24 cellular contexts compared by ENCODE assay signal in genomic region chr2:98376996-98377395, GRCh38. TPM values are rescaled to one million over a fixed set of nuclear protein-coding genes. Genes with fewer than 3 reads are reported as not detected.
DNase-seq lines count a peak whose midpoint lies in the region; TF ChIP-seq lines count a peak whose summit lies in the region.
"Had no signal": no experiment of that assay in that cellular context is flagged by ENCODE, and none has a peak within 500 bp of the region (broad histone marks: within the 10 kb centered on the region; RNA-seq: fewer than 3 reads in every experiment).

No MANE protein-coding gene starts in this region.

- H3K36me3 Mint-ChIP-seq in brain (no peaks in the 10 kb centered on the region), neural progenitor cell (no peaks in the 10 kb centered on the region)
- H3K36me3 Mint-ChIP-seq: CD14-positive monocyte had no signal

- H3K27me3 Mint-ChIP-seq in brain (no peaks in the 10 kb centered on the region), neural progenitor cell (ENCODE audit: insufficient read depth, low read depth) (no peaks in the 10 kb centered on the region)

- intact Hi-C loops in PC-9 (cut with micrococcal nuclease; ENCODE audit: unreplicated experiment) (no loop called here), A673 (cut with micrococcal nuclease; ENCODE audit: unreplicated experiment) (no loop called here)

- H3K9me2 ChIP-seq in PC-9 (ENCODE audit: insufficient read depth) = no peaks in the 10 kb centered on the region; the same call in 1 of the 2 replicates

- H4K20me1 ChIP-seq in neural progenitor cell (ENCODE audit: low read depth) (no peaks in the 10 kb centered on the region), PC-9 (ENCODE audit: insufficient read depth) (no peaks in the 10 kb centered on the region)

- TF ChIP-seq CTCF in brain (conservative IDR thresholded peaks at IDR 0.05) = no peak
- TF ChIP-seq CTCF in neural progenitor cell (IDR thresholded peaks at IDR 0.05) = no peak
- no peak for TF ChIP-seq CTCF in PC-9 (conservative IDR thresholded peaks at IDR 0.05)
- TF ChIP-seq CTCF in A673 (conservative IDR thresholded peaks at IDR 0.05; ENCODE audit: low read depth, low read length) = no peak

- H3K4me2 ChIP-seq in neural progenitor cell (no peak overlapping the region), PC-9 (no peak overlapping the region)
- H3K4me2 ChIP-seq: KMS-11 had no signal

- H2AFZ ChIP-seq in neural progenitor cell (replicated peaks) (no peak overlapping the region), PC-9 (no peak overlapping the region)
- H2AFZ ChIP-seq: GM23248 had no signal

- H3K79me2 ChIP-seq in neural progenitor cell (ENCODE audit: low read depth) (no peaks in the 10 kb centered on the region), PC-9 (ENCODE audit: low read depth) (no peaks in the 10 kb centered on the region)

- H3F3A ChIP-seq in neural progenitor cell (ENCODE audit: low read depth) = no peaks in the 10 kb centered on the region
- H3F3A ChIP-seq in PC-9 (ENCODE audit: insufficient read depth, low read depth) = no peaks in the 10 kb centered on the region

- H3K27ac ChIP-seq in neural progenitor cell (no peak overlapping the region), PC-9 (no peak overlapping the region), A673 (ENCODE audit: low read depth, low read length, poor library complexity, severe bottlenecking) (no peak overlapping the region)
- H3K27ac ChIP-seq: 22Rv1, GM23248, HL-60, KMS-11 had no signal

- H3K9me3 ChIP-seq in neural progenitor cell (ENCODE audit: low read depth) (no peaks in the 10 kb centered on the region), PC-9 (ENCODE audit: insufficient read depth, low read depth) (no peaks in the 10 kb centered on the region), A673 (ENCODE audit: low read depth, low read length, poor library complexity, severe bottlenecking) (no peaks in the 10 kb centered on the region)
- H3K9me3 ChIP-seq: HAP-1 had no signal

- CTCF ChIA-PET in PC-9 (lab: Charles Lee) = no interaction called here
- CTCF ChIA-PET in A673 (lab: Charles Lee) = no interaction called here

- no peaks in the 10 kb centered on the region for H3K36me3 ChIP-seq in neural progenitor cell
- H3K36me3 ChIP-seq in PC-9 (ENCODE audit: low read depth) = no peaks in the 10 kb centered on the region
- no peaks in the 10 kb centered on the region for H3K36me3 ChIP-seq in A673 (ENCODE audit: insufficient read depth, low read length, poor library complexity, severe bottlenecking)
- H3K36me3 ChIP-seq: HAP-1 had no signal

- H3K4me1 ChIP-seq in neural progenitor cell (peaks cover 20% of the 10 kb centered on the region), PC-9 (replicated peaks; ENCODE audit: insufficient read depth) (peaks cover 13% of the 10 kb centered on the region), A673 (ENCODE audit: insufficient read depth, low read length, poor library complexity, severe bottlenecking) (no peaks in the 10 kb centered on the region)

- H3K4me3 Mint-ChIP-seq in brain (peak overlapping the region; percentile 18 to 77 (median 34)), neural progenitor cell (no peak overlapping the region)

- no peaks in the 10 kb centered on the region for H3K27me3 ChIP-seq in neural progenitor cell
- H3K27me3 ChIP-seq in PC-9 (ENCODE audit: insufficient read depth, low read depth) = peaks cover 10% of the 10 kb centered on the region; the same call in 1 of the 2 replicates
- peaks cover 47% of the 10 kb centered on the region for H3K27me3 ChIP-seq in A673 (replicated peaks; ENCODE audit: insufficient read depth, low read depth, low read length, poor library complexity)

- POLR2A ChIA-PET in PC-9 (lab: Charles Lee; ENCODE audit: unreplicated experiment) = no interaction called here
- POLR2A ChIA-PET in A673 (lab: Charles Lee; ENCODE audit: low non-redundant PET) = no interaction called here

- peak overlapping the region; percentile 85 to 95 (median 94) for H3K27ac Mint-ChIP-seq in brain
- H3K27ac Mint-ChIP-seq in neural progenitor cell = peak overlapping the region; percentile 82

- no peak overlapping the region for H3K4me3 ChIP-seq in neural progenitor cell
- no peak overlapping the region for H3K4me3 ChIP-seq in PC-9
- no peak overlapping the region for H3K4me3 ChIP-seq in A673 (ENCODE audit: low read depth, low read length, poor library complexity, severe bottlenecking)
- H3K4me3 ChIP-seq: GM12878, GM23248, HAP-1 had no signal

- peak; percentile 38 for DNase-seq in DMS 273 (lab: John Stamatoyannopoulos, UW; ENCODE audit: unreplicated experiment)
- DNase-seq in DMS 273 treated with DMSO at 0.1 percent for 48 hours (lab: John Stamatoyannopoulos, UW) = no peak
- DNase-seq in NCI-H1092 treated with DMSO at 0.1 percent for 48 hours (lab: John Stamatoyannopoulos, UW) = peak; percentile 65
- DNase-seq in neural progenitor cell (ENCODE audit: low spot score) = no peak
- DNase-seq in DMS114 treated with DMSO at 0.1 percent for 48 hours (lab: John Stamatoyannopoulos, UW; ENCODE audit: unreplicated experiment) = no peak
- DNase-seq in PC-9 = no peak
- DNase-seq in A673 (ENCODE audit: low spot score) = no peak
- DNase-seq: GM23248; NCI-H1436 treated with DMSO at 0.1 percent for 48 hours; NCI-H2029 treated with DMSO at 0.1 percent for 48 hours; NCI-H345; NK-92 treated with Interleukin-12 subunit alpha and Interleukin-12 subunit beta, amount 100 ng/mL, for 24 hours; RPMI8226; SHP77 treated with DMSO at 0.1 percent for 48 hours had no signal

- H3K9ac ChIP-seq in neural progenitor cell = no peak overlapping the region
- H3K9ac ChIP-seq: GM23248, KMS-11 had no signal

- peaks cover 0 to 2% (median 0%) of the 10 kb centered on the region in 5 experiments for H3K9me3 Mint-ChIP-seq in brain
- no peaks in the 10 kb centered on the region for H3K9me3 Mint-ChIP-seq in neural progenitor cell
- H3K9me3 Mint-ChIP-seq: CD14-positive monocyte had no signal

- BruUV-seq in PC-9 (replicated peaks; lab: Mats Ljungman, UMichigan) = no TSS peak
- no TSS peak for BruUV-seq in A673 (replicated peaks; lab: Mats Ljungman, UMichigan)

- peaks cover 77% of the 10 kb centered on the region for H3K4me1 Mint-ChIP-seq in brain
- peaks cover 60% of the 10 kb centered on the region for H3K4me1 Mint-ChIP-seq in neural progenitor cell
- H3K4me1 Mint-ChIP-seq: CD14-positive monocyte had no signal

RNA-seq across cellular contexts. Expression of gene CNGA3, which starts 30.7 kb away (rescaled TPM):
- polyA plus RNA-seq in brain (ENCODE audit: insufficient read depth, low read depth, low replicate concordance) = 10.8 TPM
- total RNA-seq in neural progenitor cell (ENCODE audit: low replicate concordance) (not detected in 2 replicates), PC-9 (2021) (not detected in 2 replicates), A673 (2021) (not detected in 2 replicates)
- total RNA-seq: GM12878, HT1080, M059J had no signal
- polyA plus RNA-seq: AG04450, CD14-positive monocyte, GM12878 had no signal

Comparison
In these comparisons a context has a peak if more than half of its experiments do, and no peak if none do; other contexts are left out.
1. DNase-seq: peak in DMS 273 (single experiment) and NCI-H1092 treated with DMSO at 0.1 percent for 48 hours (single experiment); none in DMS 273 treated with DMSO at 0.1 percent for 48 hours (single experiment), neural progenitor cell (single experiment), DMS114 treated with DMSO at 0.1 percent for 48 hours (single experiment), PC-9 (0 of 2) and A673 (single experiment).